In the genomic region with DNA sequence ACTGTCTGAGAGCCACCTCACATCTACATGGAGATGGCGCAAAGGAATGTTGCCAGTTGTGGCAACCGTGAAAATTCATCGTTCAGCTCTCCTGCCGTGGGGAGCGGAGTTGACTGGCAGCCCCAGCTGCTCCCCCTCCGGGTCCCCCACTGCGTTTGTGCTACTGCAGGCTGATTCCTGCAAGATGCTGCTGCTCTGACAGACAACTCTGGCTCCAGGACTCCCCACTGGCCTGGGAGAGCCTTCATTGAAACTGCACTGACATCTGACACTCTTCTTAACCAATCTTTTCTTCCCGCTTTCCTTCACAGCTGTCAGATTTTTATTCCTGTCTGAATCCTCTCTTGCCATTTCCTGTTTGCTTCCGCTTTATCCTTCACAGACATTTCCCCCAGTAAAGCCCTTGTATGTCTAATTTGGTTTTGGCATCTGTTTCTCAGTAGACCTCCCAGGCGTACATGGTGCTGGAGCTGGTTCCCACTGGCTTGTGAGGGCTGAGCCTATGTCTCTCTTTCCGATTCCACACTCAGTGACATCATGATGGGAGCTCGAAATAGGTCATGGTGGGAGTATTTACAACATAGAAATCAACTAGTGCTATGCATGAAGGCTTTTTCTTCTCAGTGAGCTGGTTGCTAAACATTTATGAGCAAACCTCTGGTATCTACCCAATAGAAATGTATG, we compare ENCODE assay signal across 1 cellular context.
TF ChIP-seq lines count a peak whose summit lies in the region.

No MANE protein-coding gene starts in this region.

TF ChIP-seq in HepG2, 621 proteins besides CTCF, POLR2A, EP300 and RAD21:
- TF ChIP-seq FLYWCH1 (CRISPR knock-in tag; IDR thresholded peaks at IDR 0.05): no peak
- no peak for TF ChIP-seq RFXAP (CRISPR knock-in tag; IDR thresholded peaks at IDR 0.05; ENCODE audit: borderline replicate concordance)
- TF ChIP-seq ZNF672 (CRISPR knock-in tag; IDR thresholded peaks at IDR 0.05): no peak
- no peak for TF ChIP-seq SATB2 (CRISPR knock-in tag; IDR thresholded peaks at IDR 0.05)
- 0 out of 2 replicates have a peak, but pooled peaks have one; percentile 26 for TF ChIP-seq ZNF775 (CRISPR knock-in tag; IDR thresholded peaks at IDR 0.05; ENCODE audit: borderline replicate concordance)
- TF ChIP-seq, protein P1, sequence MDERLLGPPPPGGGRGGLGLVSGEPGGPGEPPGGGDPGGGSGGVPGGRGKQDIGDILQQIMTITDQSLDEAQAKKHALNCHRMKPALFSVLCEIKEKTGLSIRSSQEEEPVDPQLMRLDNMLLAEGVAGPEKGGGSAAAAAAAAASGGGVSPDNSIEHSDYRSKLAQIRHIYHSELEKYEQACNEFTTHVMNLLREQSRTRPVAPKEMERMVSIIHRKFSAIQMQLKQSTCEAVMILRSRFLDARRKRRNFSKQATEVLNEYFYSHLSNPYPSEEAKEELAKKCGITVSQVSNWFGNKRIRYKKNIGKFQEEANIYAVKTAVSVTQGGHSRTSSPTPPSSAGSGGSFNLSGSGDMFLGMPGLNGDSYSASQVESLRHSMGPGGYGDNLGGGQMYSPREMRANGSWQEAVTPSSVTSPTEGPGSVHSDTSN (CRISPR knock-in tag; IDR thresholded peaks at IDR 0.05): no peak
